ENCODE assay signal across 8 cellular contexts in the genomic region with DNA sequence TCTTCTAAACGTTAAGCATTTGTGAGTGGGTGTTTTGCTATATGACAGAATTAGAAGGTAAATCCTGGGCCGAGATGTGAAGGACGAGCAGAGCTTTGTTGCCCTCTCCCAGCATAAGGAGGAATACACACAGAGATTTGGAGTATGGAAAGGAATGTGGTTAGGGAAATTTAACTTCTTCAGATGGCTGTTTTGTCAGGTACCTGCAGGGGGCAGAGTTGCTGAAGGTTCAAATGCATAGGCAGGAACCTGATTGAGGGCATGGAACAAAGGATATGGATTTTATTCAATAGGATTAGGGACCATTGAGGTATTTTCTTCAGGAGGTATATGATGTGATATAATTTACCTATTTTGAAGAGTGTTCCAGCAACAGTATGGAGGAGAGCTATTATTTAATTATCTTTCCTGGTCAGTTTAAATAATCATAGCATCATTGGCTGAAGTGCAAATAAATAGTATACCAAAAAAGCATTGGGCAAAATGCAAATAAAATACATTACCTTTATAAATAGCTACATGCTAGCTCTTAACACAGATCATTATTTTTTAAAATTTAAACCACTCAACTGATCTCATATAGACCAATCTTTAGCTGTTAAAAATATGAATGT.
DNase-seq lines count a peak whose midpoint lies in the region; ATAC-seq and TF ChIP-seq lines count a peak whose summit lies in the region.

No MANE protein-coding gene starts in this region.

- H3K27ac ChIP-seq in gastrocnemius medialis: no peak overlapping the region

- TF ChIP-seq POLR2A in gastrocnemius medialis (IDR thresholded peaks at IDR 0.05): no peak

- peak in 1 of 5 experiments; percentile 13 for TF ChIP-seq CTCF in gastrocnemius medialis (IDR thresholded peaks at IDR 0.05 in 4 of 5, conservative IDR thresholded peaks at IDR 0.05 in 1 of 5)

- H3K36me3 ChIP-seq in gastrocnemius medialis: no peaks in the 10 kb centered on the region

- no peaks in the 10 kb centered on the region for H3K4me1 ChIP-seq in gastrocnemius medialis

- in situ Hi-C loops in gastrocnemius medialis (cut with MboI; ENCODE audit: low sequenced_read_pairs in 4 of 4): no loop called here

- no peak overlapping the region for H3K4me3 ChIP-seq in gastrocnemius medialis

- ATAC-seq in GM19043 (IDR thresholded peaks at IDR 0.05; ENCODE audit: low read depth, unreplicated experiment): peak; percentile 58
- ATAC-seq in gastrocnemius medialis: no peak

- no peaks in the 10 kb centered on the region for H3K9me3 ChIP-seq in gastrocnemius medialis

- intact Hi-C loops in gastrocnemius medialis (cut with DNase I; ENCODE audit: low total_unique reads): no loop called here

- H3K27me3 ChIP-seq in gastrocnemius medialis: no peaks in the 10 kb centered on the region

- peak; percentile 50 for DNase-seq in D341Med (ENCODE audit: low spot score)
- peak; percentile 57 for DNase-seq in HT1080 (ENCODE audit: low read depth)
- peak; percentile 40 for DNase-seq in RPMI7951 (ENCODE audit: low read depth)
- DNase-seq in fibroblast of gingiva (ENCODE audit: low read depth): peak; percentile 12
- DNase-seq in pulmonary artery endothelial cell (ENCODE audit: low read depth, low spot score): peak; percentile 11
- no peak for DNase-seq in gastrocnemius medialis
- no peak for DNase-seq in GM19240 (ENCODE audit: insufficient read length, low spot score)

Comparison
In these comparisons a context has a peak if more than half of its experiments do, and no peak if none do; other contexts are left out.
1. DNase-seq: peak in D341Med (single experiment), HT1080 (single experiment), RPMI7951 (single experiment), fibroblast of gingiva (single experiment) and pulmonary artery endothelial cell (single experiment); none in gastrocnemius medialis (0 of 2) and GM19240 (single experiment).